Comparison of ENCODE assay signal across 29 cellular contexts in genomic region chr2:231821908-231822307, GRCh38.
"Had no signal": no experiment of that assay in that cellular context is flagged by ENCODE, and none has a peak within 500 bp of the region (broad histone marks: within the 10 kb centered on the region; RNA-seq: fewer than 3 reads in every experiment).

No MANE protein-coding gene starts in this region.

- DNase-seq: immature natural killer cell; kidney; left colon; left lung; lower lobe of right lung; mammary epithelial cell; mesenchymal stem cell; naive thymus-derived CD8-positive, alpha-beta T cell; nucleus accumbens; pancreas; posterior cingulate gyrus; retina; right cardiac atrium; spleen; stimulated activated CD4-positive, alpha-beta T cell treated with anti-CD3 and anti-CD28 coated beads, Interleukin-4, amount 100 ng/mL, for 24 hours; stimulated activated naive CD4-positive, alpha-beta T cell; tibial artery; upper lobe of right lung had no signal

- H3K9me3 ChIP-seq: left lung, lower lobe of right lung, pancreas, prostate gland, suprapubic skin, thoracic aorta, tibial artery, upper lobe of right lung had no signal

- H3K9me3 Mint-ChIP-seq: immature natural killer cell; stimulated activated effector memory CD8-positive, alpha-beta T cell treated with anti-CD3 and anti-CD28 coated beads, Interleukin-12 subunit alpha, Interleukin-12 subunit beta, amount 100 ng/mL, for 72 hours had no signal

- H3K4me3 Mint-ChIP-seq: immature natural killer cell; naive thymus-derived CD8-positive, alpha-beta T cell; nephron; neural crest cell; stimulated activated effector memory CD8-positive, alpha-beta T cell treated with anti-CD3 and anti-CD28 coated beads, Interleukin-12 subunit alpha, Interleukin-12 subunit beta, amount 100 ng/mL, for 72 hours; stimulated activated naive CD8-positive, alpha-beta T cell treated with anti-CD3 and anti-CD28 coated beads, Interleukin-15, Interleukin-2, amounts not matched to agents 100 ng/mL and 50 ng/mL, for 24 hours had no signal

- FAIRE-seq: islet of Langerhans, kidney, pancreas, urothelium cell line had no signal

- H3K27ac Mint-ChIP-seq: immature natural killer cell; naive thymus-derived CD8-positive, alpha-beta T cell; nephron; stimulated activated effector memory CD8-positive, alpha-beta T cell treated with anti-CD3 and anti-CD28 coated beads, Interleukin-12 subunit alpha, Interleukin-12 subunit beta, amount 100 ng/mL, for 72 hours; stimulated activated naive CD8-positive, alpha-beta T cell treated with anti-CD3 and anti-CD28 coated beads, Interleukin-15, Interleukin-2, amounts not matched to agents 100 ng/mL and 50 ng/mL, for 24 hours had no signal

- H3K4me1 ChIP-seq: left lung, lower lobe of right lung, pancreas, prostate gland, spleen, suprapubic skin, tibial artery, upper lobe of right lung had no signal

- H3K27ac ChIP-seq: left lung, lower lobe of right lung, pancreas, prostate gland, skin epidermis, spleen, suprapubic skin, thoracic aorta, tibial artery, upper lobe of right lung had no signal

- H3K36me3 Mint-ChIP-seq: immature natural killer cell; naive thymus-derived CD8-positive, alpha-beta T cell; stimulated activated effector memory CD8-positive, alpha-beta T cell treated with anti-CD3 and anti-CD28 coated beads, Interleukin-12 subunit alpha, Interleukin-12 subunit beta, amount 100 ng/mL, for 72 hours had no signal

- ATAC-seq: left colon; left lung; lower lobe of right lung; naive thymus-derived CD8-positive, alpha-beta T cell; pancreas; right cardiac atrium; sciatic nerve; stimulated activated effector memory CD8-positive, alpha-beta T cell treated with anti-CD3 and anti-CD28 coated beads, Interleukin-12 subunit alpha, Interleukin-12 subunit beta, amount 100 ng/mL, for 72 hours; upper lobe of right lung had no signal

- H3K4me1 Mint-ChIP-seq: immature natural killer cell; naive thymus-derived CD8-positive, alpha-beta T cell; nephron; neural crest cell; stimulated activated effector memory CD8-positive, alpha-beta T cell treated with anti-CD3 and anti-CD28 coated beads, Interleukin-12 subunit alpha, Interleukin-12 subunit beta, amount 100 ng/mL, for 72 hours had no signal

- H3K4me3 ChIP-seq: left lung, lower lobe of right lung, pancreas, prostate gland, skin epidermis, spleen, suprapubic skin, thoracic aorta, tibial artery, upper lobe of right lung had no signal
